ENCODE assay signal across 1 cellular context in the genomic region with DNA sequence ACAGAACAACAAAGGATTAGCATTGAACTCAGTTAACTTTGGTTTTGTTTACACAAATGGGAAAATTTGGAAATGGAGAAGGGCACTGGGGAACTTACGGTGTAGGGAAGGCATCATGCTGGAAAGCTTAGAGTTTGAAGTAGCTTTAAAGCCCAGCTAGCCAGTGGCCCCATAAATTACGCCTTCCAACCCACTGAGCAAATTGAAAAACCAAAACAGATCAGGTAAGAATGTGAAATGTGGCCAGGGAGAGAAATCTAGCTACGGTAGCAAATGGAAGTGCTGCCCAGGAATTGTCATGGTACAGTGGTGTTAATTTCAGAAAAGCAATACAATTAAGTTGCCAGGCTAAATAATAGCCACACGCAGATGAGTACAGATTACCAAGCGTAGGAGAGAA.
TF ChIP-seq lines count a peak whose summit lies in the region.

No MANE protein-coding gene starts in this region.

TF ChIP-seq in H1, 55 proteins besides CTCF, POLR2A, EP300 and RAD21:
- TF ChIP-seq CHD1 (IDR thresholded peaks at IDR 0.05; ENCODE audit: low read depth, low read length): no peak
- TF ChIP-seq CTBP2 (IDR thresholded peaks at IDR 0.05; ENCODE audit: borderline replicate concordance, insufficient read depth, insufficient read length, low read length): no peak
- no peak for TF ChIP-seq RFX5 (IDR thresholded peaks at IDR 0.05; ENCODE audit: borderline replicate concordance, low read depth, low read length)
- TF ChIP-seq SP4 (IDR thresholded peaks at IDR 0.05; ENCODE audit: low read length): no peak
